In genomic region chr10:95327367-95327766, GRCh38 we compare ENCODE assay signal across 9 cellular contexts. TPM values are rescaled to one million over a fixed set of nuclear protein-coding genes. Genes with fewer than 3 reads are reported as not detected.
DNase-seq lines count a peak whose midpoint lies in the region; ATAC-seq and TF ChIP-seq lines count a peak whose summit lies in the region.
"Had no signal": no experiment of that assay in that cellular context is flagged by ENCODE, and none has a peak within 500 bp of the region (broad histone marks: within the 10 kb centered on the region; RNA-seq: fewer than 3 reads in every experiment).

No MANE protein-coding gene starts in this region.

- DNase-seq in AG04450 (ENCODE audit: low read depth, low spot score) (no peak), NCI-H1694 (lab: John Stamatoyannopoulos, UW) (peak; percentile 64), brain pericyte (ENCODE audit: low read depth, low spot score) (peak; percentile 25), GM10266 (ENCODE audit: extremely low spot score) (no peak)
- DNase-seq: stimulated activated CD4-positive, alpha-beta T cell treated with anti-CD3 and anti-CD28 coated beads, Interleukin-4, amount 100 ng/mL, for 4 hours had no signal

- CTCF ChIA-PET in AG04450 (lab: Charles Lee), result interaction anchor here (0.5 to 0.7 kb wide), 2 partner anchors 82 to 1006 kb away, joined by 3 to 4 read pairs; no protein-coding TSS in a partner anchor

- peak in 1 of 2 donors; percentile 23 for TF ChIP-seq RAD21 in liver (IDR thresholded peaks at IDR 0.05)

- 71% methylated on average over 5 of the region's 5 CpGs for WGBS in liver

- TF ChIP-seq CTCF in AG04450 (IDR thresholded peaks at IDR 0.05; ENCODE audit: low read depth, low read length) (no peak), liver (IDR thresholded peaks at IDR 0.05; ENCODE audit: low read depth, low read length, missing input control) (peak; percentile 6), GM10266 (IDR thresholded peaks at IDR 0.05; ENCODE audit: control insufficient read depth, insufficient read depth, low read depth, missing control alignments) (no peak)

- peaks cover 0 to 6% (median 5%) of the 10 kb centered on the region in 4 donors for H3K36me3 ChIP-seq in liver (ENCODE audit: control insufficient read depth in 4 of 4, insufficient read depth in 3 of 4, low read depth in 1 of 4, low read length in 3 of 4)

- H3K4me1 ChIP-seq in liver (ENCODE audit: control insufficient read depth in 4 of 4, insufficient read depth in 4 of 4, low read length in 3 of 4), result peaks cover 0 to 25% (median 15%) of the 10 kb centered on the region in 4 donors

- H3K4me3 ChIP-seq in AG04450 (ENCODE audit: low read depth, low read length) (no peak overlapping the region), liver (ENCODE audit: low read depth in 1 of 3, low read length in 3 of 3) (no peak overlapping the region)

- H3K27ac ChIP-seq in AG04450 (ENCODE audit: low read depth, low read length) (peak overlapping the region; percentile 62), liver (ENCODE audit: low read depth in 1 of 2, low read length in 2 of 2) (no peak overlapping the region)

- no peaks in the 10 kb centered on the region for H3K9me3 ChIP-seq in AG04450 (ENCODE audit: control insufficient read depth, insufficient read depth, low read length)
- H3K9me3 ChIP-seq in liver (ENCODE audit: control insufficient read depth in 4 of 4, low read length in 3 of 4), result no peaks in the 10 kb centered on the region

- H3K27me3 ChIP-seq in AG04450 (ENCODE audit: control insufficient read depth, insufficient read depth, low read length) (no peaks in the 10 kb centered on the region), liver (ENCODE audit: control insufficient read depth in 4 of 4, insufficient read depth in 4 of 4, low read length in 3 of 4) (no peaks in the 10 kb centered on the region)

- no peak for ATAC-seq in GM18858 (IDR thresholded peaks at IDR 0.05; ENCODE audit: unreplicated experiment)
- no peak for ATAC-seq in HG03439 (IDR thresholded peaks at IDR 0.05; ENCODE audit: unreplicated experiment)
- ATAC-seq in GM19023 (IDR thresholded peaks at IDR 0.05; ENCODE audit: unreplicated experiment), result no peak

- H3K9ac ChIP-seq in liver (ENCODE audit: low read depth in 1 of 2, low read length in 2 of 2), result no peak overlapping the region

- POLR2A ChIA-PET in AG04450 (lab: Yijun Ruan, JAX), result interaction anchor here (0.9 kb wide), 1 partner anchor 19 kb away, joined by 4 read pairs; no protein-coding TSS in a partner anchor

TF ChIP-seq in liver, 16 proteins besides CTCF, POLR2A, EP300 and RAD21:
- no peak for TF ChIP-seq EGR1 (IDR thresholded peaks at IDR 0.05; ENCODE audit: low read depth in 2 of 2)
- no peak for TF ChIP-seq RXRA (IDR thresholded peaks at IDR 0.05)
- TF ChIP-seq FOXA2 (IDR thresholded peaks at IDR 0.05), result no peak
TF ChIP-seq in liver: peak in this region for 0.

RNA-seq across cellular contexts. Expression of gene PDLIM1, which starts 36.6 kb away (rescaled TPM):
- polyA plus RNA-seq in AG04450 (2011; rRNA removed) (255 and 334 TPM in 2 replicates), liver (10 to 100 TPM; 66.7 to 73.4 TPM)
- polyA minus RNA-seq in AG04450 (2011; rRNA and poly(A)+ RNA removed), result 269 and 320 TPM in 2 replicates
- total RNA-seq in liver, result 10 to 100 TPM; 16.8 to 22.3 TPM

Comparison
In these comparisons a context has a peak if more than half of its experiments do, and no peak if none do; other contexts are left out.
1. DNase-seq: peak in NCI-H1694 (single experiment) and brain pericyte (single experiment); none in AG04450 (single experiment) and GM10266 (single experiment).